In genomic region chr17:18626152-18626870, GRCh38 we compare ENCODE assay signal across 12 cellular contexts. TPM values are rescaled to one million over a fixed set of nuclear protein-coding genes. Genes with fewer than 3 reads are reported as not detected.
DNase-seq lines count a peak whose midpoint lies in the region; TF ChIP-seq lines count a peak whose summit lies in the region.
"Had no signal": no experiment of that assay in that cellular context is flagged by ENCODE, and none has a peak within 500 bp of the region (broad histone marks: within the 10 kb centered on the region; RNA-seq: fewer than 3 reads in every experiment).

No MANE protein-coding gene starts in this region.

- H3K27me3 ChIP-seq in DOHH2 (ENCODE audit: control insufficient read depth, low read length) (no peaks in the 10 kb centered on the region), KMS-11 (ENCODE audit: insufficient read depth, low read depth) (no peaks in the 10 kb centered on the region), osteoblast (ENCODE audit: insufficient read depth, low read length) (no peaks in the 10 kb centered on the region), hepatocyte (no peaks in the 10 kb centered on the region)
- H3K27me3 ChIP-seq: ascending aorta had no signal

- DNase-seq in caudate nucleus (lab: John Stamatoyannopoulos, UW), result no peak
- DNase-seq in osteoblast (ENCODE audit: insufficient read length, low spot score, missing footprints), result peak; percentile 32
- no peak for DNase-seq in hepatocyte (ENCODE audit: low spot score)
- no peak for DNase-seq in NCI-H1092 treated with DMSO at 0.1 percent for 48 hours (lab: John Stamatoyannopoulos, UW)
- DNase-seq in 8988T, result no peak
- DNase-seq: NCI-H774 had no signal

- no peaks in the 10 kb centered on the region for H4K20me1 ChIP-seq in DOHH2 (ENCODE audit: control insufficient read depth, insufficient read depth, low read depth, low read length)
- no peaks in the 10 kb centered on the region for H4K20me1 ChIP-seq in KMS-11 (ENCODE audit: insufficient read depth)
- no peaks in the 10 kb centered on the region for H4K20me1 ChIP-seq in osteoblast (ENCODE audit: insufficient read depth, low read length)
- H4K20me1 ChIP-seq in hepatocyte (ENCODE audit: insufficient read depth, poor library complexity, severe bottlenecking), result no peaks in the 10 kb centered on the region

- H3K9me3 ChIP-seq in DOHH2 (ENCODE audit: control insufficient read depth, insufficient read depth, low read length), result no peaks in the 10 kb centered on the region
- H3K9me3 ChIP-seq in osteoblast (ENCODE audit: low read depth, low read length), result no peaks in the 10 kb centered on the region
- no peaks in the 10 kb centered on the region for H3K9me3 ChIP-seq in hepatocyte (ENCODE audit: low read depth)
- H3K9me3 ChIP-seq: ascending aorta had no signal

- peak overlapping the region; percentile 47 for H3K4me3 ChIP-seq in DOHH2 (ENCODE audit: low read length)
- no peak overlapping the region for H3K4me3 ChIP-seq in KMS-11 (IDR thresholded peaks at IDR 0.05; ENCODE audit: insufficient read depth, low read depth, low read length)
- peak overlapping the region; percentile 28 for H3K4me3 ChIP-seq in osteoblast (ENCODE audit: insufficient read depth, low read length)
- no peak overlapping the region for H3K4me3 ChIP-seq in hepatocyte

- no peaks in the 10 kb centered on the region for H3K79me2 ChIP-seq in DOHH2 (ENCODE audit: control insufficient read depth, low read length)
- H3K79me2 ChIP-seq in KMS-11 (ENCODE audit: insufficient read depth, low read depth), result no peaks in the 10 kb centered on the region
- no peaks in the 10 kb centered on the region for H3K79me2 ChIP-seq in osteoblast (ENCODE audit: insufficient read depth, low read length)
- H3K79me2 ChIP-seq in hepatocyte, result no peaks in the 10 kb centered on the region

- 90% methylated on average over 12 of the region's 12 CpGs for WGBS in hepatocyte (ENCODE audit: low lambda C conversion rate, missing lambda C conversion rate)

- H3K27ac ChIP-seq in DOHH2 (ENCODE audit: low read depth, low read length) (no peak overlapping the region), KMS-11 (no peak overlapping the region), caudate nucleus (ENCODE audit: low read depth, low read length) (peak overlapping the region; percentile 24), osteoblast (ENCODE audit: low read depth, low read length) (no peak overlapping the region), hepatocyte (no peak overlapping the region)
- H3K27ac ChIP-seq: ascending aorta had no signal

- peak overlapping the region; percentile 65 for H2AFZ ChIP-seq in KMS-11 (ENCODE audit: low read depth)
- H2AFZ ChIP-seq in osteoblast (ENCODE audit: low read length), result peak overlapping the region; percentile 82
- no peak overlapping the region for H2AFZ ChIP-seq in hepatocyte

- H3K4me2 ChIP-seq in DOHH2 (ENCODE audit: low read length) (peak overlapping the region; percentile 59), KMS-11 (peak overlapping the region; percentile 33; the same call in 1 of the 2 replicates), osteoblast (ENCODE audit: insufficient read depth, low read length) (peak overlapping the region; percentile 72), hepatocyte (no peak overlapping the region)

- H3K9me2 ChIP-seq in DOHH2 (replicated peaks; ENCODE audit: control insufficient read depth, low read length) (no peaks in the 10 kb centered on the region), hepatocyte (replicated peaks; ENCODE audit: insufficient read depth) (no peaks in the 10 kb centered on the region)

- no peaks in the 10 kb centered on the region for H3F3A ChIP-seq in DOHH2 (ENCODE audit: control insufficient read depth, insufficient read depth)

- TF ChIP-seq CTCF in DOHH2 (IDR thresholded peaks at IDR 0.05; ENCODE audit: low read depth, low read length, poor library complexity, severe bottlenecking) (no peak), KMS-11 (conservative IDR thresholded peaks at IDR 0.05; ENCODE audit: low read depth, low read length) (no peak), osteoblast (IDR thresholded peaks at IDR 0.05; ENCODE audit: extremely low read depth, low read depth, low read length) (no peak), hepatocyte (IDR thresholded peaks at IDR 0.05; ENCODE audit: poor library complexity) (no peak)

- H3K9ac ChIP-seq in KMS-11, result no peak overlapping the region

- no peaks in the 10 kb centered on the region for H3K36me3 ChIP-seq in DOHH2 (ENCODE audit: control insufficient read depth, low read length)
- H3K36me3 ChIP-seq in KMS-11 (ENCODE audit: insufficient read depth), result no peaks in the 10 kb centered on the region
- no peaks in the 10 kb centered on the region for H3K36me3 ChIP-seq in osteoblast (ENCODE audit: insufficient read depth, low read length)
- H3K36me3 ChIP-seq in hepatocyte (replicated peaks; ENCODE audit: insufficient read depth, low read depth), result no peaks in the 10 kb centered on the region
- H3K36me3 ChIP-seq: ascending aorta had no signal

- H3K4me1 ChIP-seq in DOHH2 (ENCODE audit: control insufficient read depth, low read length), result peaks cover 6% of the 10 kb centered on the region
- peaks cover 5% of the 10 kb centered on the region for H3K4me1 ChIP-seq in KMS-11 (ENCODE audit: low read depth, poor library complexity, severe bottlenecking)
- no peaks in the 10 kb centered on the region for H3K4me1 ChIP-seq in osteoblast (ENCODE audit: insufficient read depth, low read length)
- H3K4me1 ChIP-seq in hepatocyte (ENCODE audit: insufficient read depth), result no peaks in the 10 kb centered on the region
- H3K4me1 ChIP-seq: ascending aorta had no signal

RNA-seq across cellular contexts. Expression of gene TBC1D28, which starts 17.9 kb away (rescaled TPM):
- not detected in 2 replicates for total RNA-seq in osteoblast
- not detected in 2 replicates for total RNA-seq in hepatocyte
- not detected in 2 replicates for polyA plus RNA-seq in hepatocyte
- total RNA-seq: activated CD8-positive, alpha-beta T cell treated with anti-CD3 and anti-CD28 coated beads for 36 hours; ascending aorta; mononuclear cell had no signal
- polyA plus RNA-seq: small intestine had no signal

RNA-seq across cellular contexts. Expression of gene FOXO3B, which starts 55.8 kb away (rescaled TPM):
- total RNA-seq in osteoblast, result 8.7 and 8.8 TPM in 2 replicates
- 7.5 and 7.9 TPM in 2 replicates for total RNA-seq in hepatocyte
- 6.5 and 8.1 TPM in 2 replicates for polyA plus RNA-seq in hepatocyte

Comparison
In these comparisons a context has a peak if more than half of its experiments do, and no peak if none do; other contexts are left out.
1. H3K4me3 ChIP-seq: peak in DOHH2 (single experiment) and osteoblast (single experiment); none in KMS-11 (single experiment) and hepatocyte (single experiment).